2 cellular contexts compared by ENCODE assay signal in genomic region chr7:116861717-116862116, GRCh38.
TF ChIP-seq lines count a peak whose summit lies in the region.

No MANE protein-coding gene starts in this region.

TF ChIP-seq in IMR-90, 13 proteins besides CTCF, POLR2A, EP300 and RAD21:
- no peak for TF ChIP-seq BHLHE40 (IDR thresholded peaks at IDR 0.05; ENCODE audit: low read depth, low read length)

TF ChIP-seq in K562, 482 proteins besides CTCF, POLR2A, EP300 and RAD21:
- TF ChIP-seq ILF3 (IDR thresholded peaks at IDR 0.05; ENCODE audit: borderline replicate concordance): no peak
- TF ChIP-seq KLF1 (tag; IDR thresholded peaks at IDR 0.05): no peak
- TF ChIP-seq EGR1 (conservative IDR thresholded peaks at IDR 0.05): no peak
- TF ChIP-seq THRB (CRISPR knock-in tag; conservative IDR thresholded peaks at IDR 0.05): no peak
- TF ChIP-seq MTA2 (IDR thresholded peaks at IDR 0.05; ENCODE audit: low read depth): no peak
- no peak for TF ChIP-seq BMI1 (IDR thresholded peaks at IDR 0.05; ENCODE audit: low read length)
- TF ChIP-seq MAFG (tag; conservative IDR thresholded peaks at IDR 0.05): no peak
- TF ChIP-seq EWSR1 (IDR thresholded peaks at IDR 0.05; ENCODE audit: borderline replicate concordance, low read depth, partially characterized antibody): no peak
- TF ChIP-seq SREBF2 (CRISPR knock-in tag; IDR thresholded peaks at IDR 0.05): peak; percentile 92; the same call in 1 of the 2 replicates
- TF ChIP-seq ARID3A (IDR thresholded peaks at IDR 0.05; ENCODE audit: borderline replicate concordance, low read depth, low read length): no peak
- TF ChIP-seq STAT5B (CRISPR knock-in tag; IDR thresholded peaks at IDR 0.05): no peak
- TF ChIP-seq HMBOX1 (IDR thresholded peaks at IDR 0.05): no peak
- TF ChIP-seq TEAD4 (IDR thresholded peaks at IDR 0.05; ENCODE audit: low read length): no peak
- TF ChIP-seq TEAD4 (CRISPR knock-in tag; IDR thresholded peaks at IDR 0.05; ENCODE audit: borderline replicate concordance): no peak
- TF ChIP-seq UBTF (IDR thresholded peaks at IDR 0.05; ENCODE audit: borderline replicate concordance in 1 of 2, low read depth in 2 of 2, low read length in 2 of 2): 0 out of 4 replicates have a peak, but pooled peaks of 1 of the 2 experiments have one; percentile 36
- 0 out of 2 replicates have a peak, but pooled peaks have one; percentile 15 for TF ChIP-seq PKNOX1 (IDR thresholded peaks at IDR 0.05)
- TF ChIP-seq STAG1 (CRISPR knock-in tag; IDR thresholded peaks at IDR 0.05; ENCODE audit: borderline replicate concordance): no peak
- TF ChIP-seq SIN3A (IDR thresholded peaks at IDR 0.05; ENCODE audit: borderline replicate concordance in 2 of 2, control insufficient read depth in 1 of 2, low read depth in 2 of 2, low read length in 2 of 2): no peak
- no peak for TF ChIP-seq PATZ1 (CRISPR knock-in tag; IDR thresholded peaks at IDR 0.05; ENCODE audit: borderline replicate concordance)
- TF ChIP-seq MTA3 (IDR thresholded peaks at IDR 0.05; ENCODE audit: borderline replicate concordance): no peak
- TF ChIP-seq ZNF512 (tag; IDR thresholded peaks at IDR 0.05): no peak
- 0 out of 2 replicates have a peak, but pooled peaks have one; percentile 27 for TF ChIP-seq RHOXF2B (CRISPR knock-in tag; conservative IDR thresholded peaks at IDR 0.05)
- no peak for TF ChIP-seq IFI16 (CRISPR knock-in tag; IDR thresholded peaks at IDR 0.05)
- no peak for TF ChIP-seq ZNF444 (CRISPR knock-in tag; IDR thresholded peaks at IDR 0.05)
- no peak for TF ChIP-seq CBX3 (IDR thresholded peaks at IDR 0.05; ENCODE audit: borderline replicate concordance in 1 of 2, low read length in 2 of 2)
- TF ChIP-seq E2F5 (CRISPR knock-in tag; IDR thresholded peaks at IDR 0.05): no peak
- no peak for TF ChIP-seq RFX5 (IDR thresholded peaks at IDR 0.05; ENCODE audit: low read depth, low read length)
